ENCODE assay signal across 1 cellular context in the genomic region with DNA sequence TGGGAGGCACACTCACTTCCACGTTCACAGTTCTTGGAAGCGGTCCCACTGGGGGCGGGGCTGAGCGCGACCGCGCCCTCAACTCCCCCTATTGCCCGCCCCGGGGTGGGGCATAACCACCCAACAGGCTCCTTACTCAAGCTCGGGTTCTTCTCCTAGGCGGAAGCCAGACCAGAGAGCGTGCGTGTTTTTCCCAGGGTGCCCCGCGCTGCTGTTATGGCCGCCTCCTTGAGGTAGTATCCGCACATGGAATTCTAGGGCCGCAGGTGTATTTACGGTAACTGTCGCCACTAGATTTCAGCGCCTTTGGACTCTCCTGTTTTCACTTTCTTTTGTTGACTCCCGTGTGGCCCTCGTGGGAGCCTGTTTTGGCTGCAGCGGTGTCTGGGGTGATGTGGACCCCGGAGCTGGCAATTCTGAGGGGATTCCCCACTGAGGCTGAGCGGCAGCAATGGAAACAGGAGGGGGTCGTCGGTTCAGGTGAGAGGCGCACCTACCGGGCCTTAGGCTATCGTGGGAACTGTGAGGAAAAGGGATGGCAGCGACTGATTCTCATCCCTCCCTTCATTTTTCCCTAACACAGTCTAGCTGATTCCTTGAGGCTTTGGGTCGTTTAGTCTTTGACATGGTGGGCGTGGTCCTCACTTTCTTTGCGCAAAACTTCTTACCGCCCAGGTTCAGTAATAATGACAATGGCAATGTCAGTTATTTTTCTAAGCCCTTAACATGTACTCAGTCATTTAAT.
TF ChIP-seq lines count a peak whose summit lies in the region.

Gene TTC27 (plus strand): TSS at position 150 of the 745 bp plus-strand sequence. CDS start 243 bp downstream, at position 393.

TF ChIP-seq in K562, 482 proteins besides CTCF, POLR2A, EP300 and RAD21 (continued from another document and continues in another):
- TF ChIP-seq, protein P1, sequence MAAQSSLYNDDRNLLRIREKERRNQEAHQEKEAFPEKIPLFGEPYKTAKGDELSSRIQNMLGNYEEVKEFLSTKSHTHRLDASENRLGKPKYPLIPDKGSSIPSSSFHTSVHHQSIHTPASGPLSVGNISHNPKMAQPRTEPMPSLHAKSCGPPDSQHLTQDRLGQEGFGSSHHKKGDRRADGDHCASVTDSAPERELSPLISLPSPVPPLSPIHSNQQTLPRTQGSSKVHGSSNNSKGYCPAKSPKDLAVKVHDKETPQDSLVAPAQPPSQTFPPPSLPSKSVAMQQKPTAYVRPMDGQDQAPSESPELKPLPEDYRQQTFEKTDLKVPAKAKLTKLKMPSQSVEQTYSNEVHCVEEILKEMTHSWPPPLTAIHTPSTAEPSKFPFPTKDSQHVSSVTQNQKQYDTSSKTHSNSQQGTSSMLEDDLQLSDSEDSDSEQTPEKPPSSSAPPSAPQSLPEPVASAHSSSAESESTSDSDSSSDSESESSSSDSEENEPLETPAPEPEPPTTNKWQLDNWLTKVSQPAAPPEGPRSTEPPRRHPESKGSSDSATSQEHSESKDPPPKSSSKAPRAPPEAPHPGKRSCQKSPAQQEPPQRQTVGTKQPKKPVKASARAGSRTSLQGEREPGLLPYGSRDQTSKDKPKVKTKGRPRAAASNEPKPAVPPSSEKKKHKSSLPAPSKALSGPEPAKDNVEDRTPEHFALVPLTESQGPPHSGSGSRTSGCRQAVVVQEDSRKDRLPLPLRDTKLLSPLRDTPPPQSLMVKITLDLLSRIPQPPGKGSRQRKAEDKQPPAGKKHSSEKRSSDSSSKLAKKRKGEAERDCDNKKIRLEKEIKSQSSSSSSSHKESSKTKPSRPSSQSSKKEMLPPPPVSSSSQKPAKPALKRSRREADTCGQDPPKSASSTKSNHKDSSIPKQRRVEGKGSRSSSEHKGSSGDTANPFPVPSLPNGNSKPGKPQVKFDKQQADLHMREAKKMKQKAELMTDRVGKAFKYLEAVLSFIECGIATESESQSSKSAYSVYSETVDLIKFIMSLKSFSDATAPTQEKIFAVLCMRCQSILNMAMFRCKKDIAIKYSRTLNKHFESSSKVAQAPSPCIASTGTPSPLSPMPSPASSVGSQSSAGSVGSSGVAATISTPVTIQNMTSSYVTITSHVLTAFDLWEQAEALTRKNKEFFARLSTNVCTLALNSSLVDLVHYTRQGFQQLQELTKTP (IDR thresholded peaks at IDR 0.05; ENCODE audit: low read depth in 1 of 2, partially characterized antibody in 2 of 2): peak; percentile 71 to 78
- TF ChIP-seq FOXK1 (CRISPR knock-in tag; IDR thresholded peaks at IDR 0.05; ENCODE audit: borderline replicate concordance) (peak; percentile 88; the same call in 1 of the 2 replicates), SRF (CRISPR knock-in tag; IDR thresholded peaks at IDR 0.05) (peak in 1 of 2 experiments; percentile 65; a peak in 2 of 4 replicates), ZMIZ1 (IDR thresholded peaks at IDR 0.05; ENCODE audit: low read depth in 2 of 2, low read length in 2 of 2) (no peak), ETV1 (tag; conservative IDR thresholded peaks at IDR 0.05; ENCODE audit: low read depth) (peak; percentile 58; the same call in 1 of the 2 replicates), TRIM28 (IDR thresholded peaks at IDR 0.05) (no peak), ZNF124 (CRISPR knock-in tag; IDR thresholded peaks at IDR 0.05) (no peak), FOXK2 (conservative IDR thresholded peaks at IDR 0.05 in 1 of 2, IDR thresholded peaks at IDR 0.05 in 1 of 2; ENCODE audit: low read depth in 2 of 2) (peak; percentile 93 to 94), KLF13 (tag; IDR thresholded peaks at IDR 0.05; ENCODE audit: borderline replicate concordance, low read depth) (peak; percentile 86), ATF3 (IDR thresholded peaks at IDR 0.05) (no peak), ATF3 (CRISPR knock-in tag; conservative IDR thresholded peaks at IDR 0.05) (no peak; the same call in 1 of the 2 replicates), MYC (IDR thresholded peaks at IDR 0.05; ENCODE audit: low read depth, low read length) (peak; percentile 97), MYC (CRISPR knock-in tag; IDR thresholded peaks at IDR 0.05; ENCODE audit: borderline replicate concordance, low read depth) (0 out of 2 replicates have a peak, but pooled peaks have one; percentile 27), HDAC1 (IDR thresholded peaks at IDR 0.05) (peak; percentile 98 to 100), TEAD4 (IDR thresholded peaks at IDR 0.05; ENCODE audit: low read length) (peak; percentile 45; the same call in 1 of the 2 replicates), TEAD4 (CRISPR knock-in tag; IDR thresholded peaks at IDR 0.05; ENCODE audit: borderline replicate concordance) (no peak), NCOA2 (IDR thresholded peaks at IDR 0.05; ENCODE audit: partially characterized antibody in 2 of 2) (no peak), RBBP5 (IDR thresholded peaks at IDR 0.05; ENCODE audit: borderline replicate concordance, insufficient read depth, low read length, poor library complexity, severe bottlenecking) (peak; percentile 87), MXD1 (CRISPR knock-in tag; IDR thresholded peaks at IDR 0.05; ENCODE audit: borderline replicate concordance, poor library complexity, severe bottlenecking) (peak; percentile 98), CHD1 (IDR thresholded peaks at IDR 0.05; ENCODE audit: low read length) (peak; percentile 48), ZBTB7A (IDR thresholded peaks at IDR 0.05; ENCODE audit: borderline replicate concordance, control insufficient read depth, low read depth, low read length) (peak; percentile 27; the same call in 1 of the 2 replicates), NEUROD1 (IDR thresholded peaks at IDR 0.05; ENCODE audit: borderline replicate concordance, low read depth, low read length, partially characterized antibody) (peak; percentile 11), ZNF311 (CRISPR knock-in tag; IDR thresholded peaks at IDR 0.05) (no peak), CREB1 (IDR thresholded peaks at IDR 0.05) (peak; percentile 59; the same call in 1 of the 2 replicates), CREB1 (CRISPR knock-in tag; IDR thresholded peaks at IDR 0.05) (no peak)
- TF ChIP-seq, protein P2, sequence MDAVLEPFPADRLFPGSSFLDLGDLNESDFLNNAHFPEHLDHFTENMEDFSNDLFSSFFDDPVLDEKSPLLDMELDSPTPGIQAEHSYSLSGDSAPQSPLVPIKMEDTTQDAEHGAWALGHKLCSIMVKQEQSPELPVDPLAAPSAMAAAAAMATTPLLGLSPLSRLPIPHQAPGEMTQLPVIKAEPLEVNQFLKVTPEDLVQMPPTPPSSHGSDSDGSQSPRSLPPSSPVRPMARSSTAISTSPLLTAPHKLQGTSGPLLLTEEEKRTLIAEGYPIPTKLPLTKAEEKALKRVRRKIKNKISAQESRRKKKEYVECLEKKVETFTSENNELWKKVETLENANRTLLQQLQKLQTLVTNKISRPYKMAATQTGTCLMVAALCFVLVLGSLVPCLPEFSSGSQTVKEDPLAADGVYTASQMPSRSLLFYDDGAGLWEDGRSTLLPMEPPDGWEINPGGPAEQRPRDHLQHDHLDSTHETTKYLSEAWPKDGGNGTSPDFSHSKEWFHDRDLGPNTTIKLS (IDR thresholded peaks at IDR 0.05; ENCODE audit: borderline replicate concordance, low read depth): peak; percentile 55; the same call in 1 of the 2 replicates
- TF ChIP-seq, protein P3, sequence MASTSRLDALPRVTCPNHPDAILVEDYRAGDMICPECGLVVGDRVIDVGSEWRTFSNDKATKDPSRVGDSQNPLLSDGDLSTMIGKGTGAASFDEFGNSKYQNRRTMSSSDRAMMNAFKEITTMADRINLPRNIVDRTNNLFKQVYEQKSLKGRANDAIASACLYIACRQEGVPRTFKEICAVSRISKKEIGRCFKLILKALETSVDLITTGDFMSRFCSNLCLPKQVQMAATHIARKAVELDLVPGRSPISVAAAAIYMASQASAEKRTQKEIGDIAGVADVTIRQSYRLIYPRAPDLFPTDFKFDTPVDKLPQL (IDR thresholded peaks at IDR 0.05; ENCODE audit: extremely low read depth, insufficient read length): peak; percentile 22
